ENCODE assay signal across 8 cellular contexts in genomic region chr12:93571854-93572711, GRCh38. TPM values are rescaled to one million over a fixed set of nuclear protein-coding genes. Genes with fewer than 3 reads are reported as not detected.
A peak's percentile ranks its signal among the peaks of the same experiment; 100 is the strongest.
DNase-seq lines count a peak whose midpoint lies in the region; ATAC-seq and TF ChIP-seq lines count a peak whose summit lies in the region.

SOCS2 (plus strand) TSS chr12:93572675; CDS start chr12:93572898, 223 bp downstream.

- peak within 1 kb of the TSS; percentile 89 for H3K23ac ChIP-seq in neuronal stem cell (ENCODE audit: low read depth, low read length, poor library complexity)

- no peak within 1 kb of the TSS for H3K4ac ChIP-seq in neuronal stem cell (ENCODE audit: low read length)

- peak within 1 kb of the TSS; percentile 83 for H3K4me3 Mint-ChIP-seq in activated naive CD4-positive, alpha-beta T cell treated with anti-CD3 and anti-CD28 coated beads for 36 hours
- peak within 1 kb of the TSS; percentile 82 for H3K4me3 Mint-ChIP-seq in activated T-cell treated with anti-CD3 and anti-CD28 coated beads, Interleukin-2, amount 50 U/mL, for 24 hours

- no peak within 1 kb of the TSS for H4K91ac ChIP-seq in neuronal stem cell (ENCODE audit: low read depth, low read length, poor library complexity)

- H3K27me3 ChIP-seq in foreskin keratinocyte (no peaks in the 10 kb centered on the region), neuronal stem cell (ENCODE audit: control insufficient read depth in 3 of 3, insufficient read depth in 3 of 3, low read depth in 1 of 3, low read length in 3 of 3) (peaks cover 0 to 32% (median 16%) of the 10 kb centered on the region in 3 experiments)

- TF ChIP-seq CTCF in foreskin keratinocyte (conservative IDR thresholded peaks at IDR 0.05): no peak

- whole genome bisulfite sequencing in neuronal stem cell (ENCODE audit: extremely low coverage in 2 of 2, insufficient read length in 2 of 2, insufficient replicate concordance in 1 of 2), 2 donors: no CpG with 5 or more reads among the region's 71 CpGs

- peaks cover 0 to 29% of the 10 kb centered on the region in 2 donors for H3K36me3 ChIP-seq in neuronal stem cell (replicated peaks in 1 of 2; ENCODE audit: control insufficient read depth in 2 of 2, insufficient read depth in 2 of 2, low read length in 2 of 2)

- H3K4me2 ChIP-seq in neuronal stem cell (ENCODE audit: insufficient read depth, low read length, poor library complexity, severe bottlenecking): peak within 1 kb of the TSS; percentile 100

- H2AFZ ChIP-seq in neuronal stem cell (ENCODE audit: low read length): peak within 1 kb of the TSS; percentile 97

- no peak within 1 kb of the TSS for H2BK12ac ChIP-seq in neuronal stem cell (ENCODE audit: low read length)

- no peak within 1 kb of the TSS for H2BK5ac ChIP-seq in neuronal stem cell (ENCODE audit: low read length)

- H3K9ac ChIP-seq in neuronal stem cell (ENCODE audit: low read depth, low read length, poor library complexity): peak within 1 kb of the TSS; percentile 83

- no peaks in the 10 kb centered on the region for H3K9me3 Mint-ChIP-seq in activated naive CD4-positive, alpha-beta T cell treated with anti-CD3 and anti-CD28 coated beads for 36 hours
- H3K9me3 Mint-ChIP-seq in activated T-cell treated with anti-CD3 and anti-CD28 coated beads, Interleukin-2, amount 50 U/mL, for 24 hours: no peaks in the 10 kb centered on the region

- peak; percentile 48 for DNase-seq in activated naive CD4-positive, alpha-beta T cell treated with anti-CD3 and anti-CD28 coated beads for 36 hours
- no peak for DNase-seq in activated naive CD4-positive, alpha-beta T cell treated with Interleukin-2 at 50 U/mL for 16 hours
- DNase-seq in NCI-H2227 treated with DMSO at 0.1 percent for 48 hours (lab: John Stamatoyannopoulos, UW) (peak; percentile 66), foreskin keratinocyte (peak; percentile 10 to 32), neuronal stem cell (ENCODE audit: low spot score) (peak; percentile 56)
- DNase-seq in activated T-cell treated with anti-CD3 and anti-CD28 coated beads, Interleukin-2, amount 50 U/mL, for 24 hours: peak; percentile 62

- H3K79me1 ChIP-seq in neuronal stem cell (ENCODE audit: low read depth, low read length): peaks cover 2% of the 10 kb centered on the region

- peaks cover 4% of the 10 kb centered on the region for H3K4me1 ChIP-seq in foreskin keratinocyte
- H3K4me1 ChIP-seq in neuronal stem cell (ENCODE audit: control insufficient read depth in 2 of 2, insufficient read depth in 1 of 2, low read depth in 1 of 2, low read length in 2 of 2): peaks cover 6 to 12% of the 10 kb centered on the region in 2 donors

- peak within 1 kb of the TSS; percentile 89 for H3K27ac ChIP-seq in foreskin keratinocyte
- no peak within 1 kb of the TSS for H3K27ac ChIP-seq in neuronal stem cell (replicated peaks; ENCODE audit: low read length)

- peak within 1 kb of the TSS; percentile 81 for H3K18ac ChIP-seq in neuronal stem cell (ENCODE audit: low read length)

- H3K9me3 ChIP-seq in neuronal stem cell (replicated peaks in 1 of 2; ENCODE audit: control insufficient read depth in 2 of 2, insufficient read depth in 1 of 2, low read depth in 1 of 2, low read length in 2 of 2): no peaks in the 10 kb centered on the region

- ATAC-seq in foreskin keratinocyte: no peak
- no peak for ATAC-seq in HG02973 (IDR thresholded peaks at IDR 0.05; ENCODE audit: unreplicated experiment)
- no peak for ATAC-seq in GM21515 (IDR thresholded peaks at IDR 0.05; ENCODE audit: unreplicated experiment)

- H2AK5ac ChIP-seq in neuronal stem cell (ENCODE audit: low read depth, low read length): peak within 1 kb of the TSS; percentile 74

- H3K27me3 Mint-ChIP-seq in activated naive CD4-positive, alpha-beta T cell treated with anti-CD3 and anti-CD28 coated beads for 36 hours (ENCODE audit: low read depth): peaks cover 18% of the 10 kb centered on the region
- peaks cover 30% of the 10 kb centered on the region for H3K27me3 Mint-ChIP-seq in activated T-cell treated with anti-CD3 and anti-CD28 coated beads, Interleukin-2, amount 50 U/mL, for 24 hours

- no peak within 1 kb of the TSS for H2BK120ac ChIP-seq in neuronal stem cell (ENCODE audit: low read depth, low read length)

- intact Hi-C loops in activated naive CD4-positive, alpha-beta T cell treated with anti-CD3 and anti-CD28 coated beads for 36 hours (cut with micrococcal nuclease): loop anchor here (1.0 to 5.0 kb wide), 6 partner anchors 129 to 1440 kb away; partner anchors contain the start of gene EEA1

- H3K36me3 Mint-ChIP-seq in activated naive CD4-positive, alpha-beta T cell treated with anti-CD3 and anti-CD28 coated beads for 36 hours (ENCODE audit: low read depth): peaks cover 14% of the 10 kb centered on the region
- peaks cover 17% of the 10 kb centered on the region for H3K36me3 Mint-ChIP-seq in activated T-cell treated with anti-CD3 and anti-CD28 coated beads, Interleukin-2, amount 50 U/mL, for 24 hours (ENCODE audit: low read depth)

- peaks cover 26% of the 10 kb centered on the region for H3K4me1 Mint-ChIP-seq in activated naive CD4-positive, alpha-beta T cell treated with anti-CD3 and anti-CD28 coated beads for 36 hours (ENCODE audit: low read depth)
- peaks cover 29% of the 10 kb centered on the region for H3K4me1 Mint-ChIP-seq in activated T-cell treated with anti-CD3 and anti-CD28 coated beads, Interleukin-2, amount 50 U/mL, for 24 hours (ENCODE audit: low read depth)

- H4K8ac ChIP-seq in neuronal stem cell (ENCODE audit: low read depth, low read length): no peak within 1 kb of the TSS

- peak within 1 kb of the TSS; percentile 70 to 81 for H3K4me3 ChIP-seq in neuronal stem cell (ENCODE audit: low read length in 2 of 2)

- CTCF ChIA-PET in activated naive CD4-positive, alpha-beta T cell treated with anti-CD3 and anti-CD28 coated beads for 36 hours (lab: Charles Lee): interaction anchor here (0.7 to 10.3 kb wide), 5 partner anchors 33 to 530 kb away, joined by 3 to 152 read pairs (median 4); no protein-coding TSS in a partner anchor

- peak within 1 kb of the TSS; percentile 59 for H3K27ac Mint-ChIP-seq in activated naive CD4-positive, alpha-beta T cell treated with anti-CD3 and anti-CD28 coated beads for 36 hours
- H3K27ac Mint-ChIP-seq in activated T-cell treated with anti-CD3 and anti-CD28 coated beads, Interleukin-2, amount 50 U/mL, for 24 hours: peak within 1 kb of the TSS; percentile 81

- no peak within 1 kb of the TSS for H2BK15ac ChIP-seq in neuronal stem cell (ENCODE audit: low read length)

- no peak within 1 kb of the TSS for H3K14ac ChIP-seq in neuronal stem cell (ENCODE audit: low read length)

RNA-seq across cellular contexts. Expression of gene SOCS2, which starts in this region (rescaled TPM):
- 10 to 100 TPM; 15.9 to 17.5 TPM for total RNA-seq in activated naive CD4-positive, alpha-beta T cell treated with anti-CD3 and anti-CD28 coated beads for 36 hours
- 18.1 and 24.8 TPM in 2 replicates for total RNA-seq in foreskin keratinocyte
- 15.1 and 15.2 TPM in 2 replicates for polyA plus RNA-seq in foreskin keratinocyte
- polyA plus RNA-seq in neuronal stem cell (2013, experiment 1 of 2): 4.2 TPM
- polyA plus RNA-seq in neuronal stem cell (2013, experiment 2 of 2): 4.6 TPM
